8 cellular contexts compared by ENCODE assay signal in genomic region chr3:184174646-184175492, GRCh38. TPM values are rescaled to one million over a fixed set of nuclear protein-coding genes. Genes with fewer than 3 reads are reported as not detected.
DNase-seq lines count a peak whose midpoint lies in the region; ATAC-seq and TF ChIP-seq lines count a peak whose summit lies in the region.

AP2M1 (plus strand) TSS chr3:184174855; CDS start chr3:184176994, 2,139 bp downstream.

- ATAC-seq in HG02870 (IDR thresholded peaks at IDR 0.05; ENCODE audit: unreplicated experiment) (peak; percentile 95), heart right ventricle (peak; percentile 92 to 96 (median 94)), upper lobe of right lung (peak; percentile 94)

- H3K4me3 ChIP-seq in heart right ventricle (peak within 1 kb of the TSS; percentile 86 to 100 (median 94)), upper lobe of right lung (peak within 1 kb of the TSS; percentile 100)

- H3K9me3 ChIP-seq in heart right ventricle (no peaks in the 10 kb centered on the region), upper lobe of right lung (no peaks in the 10 kb centered on the region)

- 1% methylated on average over 73 of the region's 73 CpGs for WGBS in heart right ventricle, 2 donors

- H3K27me3 ChIP-seq in heart right ventricle (no peaks in the 10 kb centered on the region), upper lobe of right lung (no peaks in the 10 kb centered on the region)

- TF ChIP-seq CTCF in GM13976 (IDR thresholded peaks at IDR 0.05; ENCODE audit: borderline replicate concordance, control extremely low read depth, extremely low read depth, insufficient read depth, missing control alignments): no peak
- peak in 1 of 9 donors; percentile 11 for TF ChIP-seq CTCF in heart right ventricle (IDR thresholded peaks at IDR 0.05)
- no peak for TF ChIP-seq CTCF in upper lobe of right lung (IDR thresholded peaks at IDR 0.05)

- peak within 1 kb of the TSS; percentile 87 to 99 (median 98) for H3K27ac ChIP-seq in heart right ventricle
- H3K27ac ChIP-seq in upper lobe of right lung: peak within 1 kb of the TSS; percentile 94

- in situ Hi-C loops in GM13976 (cut with MboI; ENCODE audit: low sequenced_read_pairs, unreplicated experiment): no loop called here

- peaks cover 10 to 60% (median 42%) of the 10 kb centered on the region in 9 donors for H3K4me1 ChIP-seq in heart right ventricle
- H3K4me1 ChIP-seq in upper lobe of right lung: peaks cover 38% of the 10 kb centered on the region

- DNase-seq in GM13976 (ENCODE audit: low spot score) (peak; percentile 95), NCI-H146 treated with DMSO at 0.1 percent for 48 hours (lab: John Stamatoyannopoulos, UW; ENCODE audit: unreplicated experiment) (peak; percentile 100), amniotic epithelial cell (ENCODE audit: low read depth) (peak; percentile 99), heart right ventricle (peak; percentile 98), posterior vena cava (ENCODE audit: low spot score) (peak; percentile 99), upper lobe of right lung (peak; percentile 99)

- intact Hi-C loops in T-helper 1 cell treated with Interleukin-12 subunit alpha and Interleukin-12 subunit beta and Interleukin-4 antibody, amounts not matched to agents 30 ng/mL and 1 ng/mL, for 36 hours (cut with micrococcal nuclease): loop anchor here (1.0 to 10.0 kb wide), 15 partner anchors 10 to 1412 kb away; partner anchors contain the start of genes ABCC5, EEF1AKMT4, EIF2B5 and EIF4G1
- intact Hi-C loops in heart right ventricle (cut with DNase I): loop anchor here in 4 of 10 donors (2.0 to 5.0 kb wide), 3 partner anchors 18 to 122 kb away; partner anchors contain the start of genes EIF2B5 (in 1 of the 4) and PSMD2 (in 1 of the 4)
- intact Hi-C loops in posterior vena cava (cut with DNase I): no loop called here
- intact Hi-C loops in upper lobe of right lung (cut with DNase I): no loop called here

- H3K36me3 ChIP-seq in heart right ventricle: peaks cover 0 to 70% (median 56%) of the 10 kb centered on the region in 9 donors
- H3K36me3 ChIP-seq in upper lobe of right lung: peaks cover 56% of the 10 kb centered on the region

RNA-seq across cellular contexts. Expression of gene AP2M1, which starts in this region (rescaled TPM):
- total RNA-seq in T-helper 1 cell treated with Interleukin-12 subunit alpha and Interleukin-12 subunit beta and Interleukin-4 antibody, amounts not matched to agents 30 ng/mL and 1 ng/mL, for 36 hours: 210 and 221 TPM in 2 replicates
- total RNA-seq in heart right ventricle (100 to 1,000 TPM; 263 to 371 (median 321) TPM), posterior vena cava (100 to 1,000 TPM; 324 to 365 TPM), upper lobe of right lung (245 TPM)
- 100 to 1,000 TPM; 187 to 390 TPM for polyA plus RNA-seq in heart right ventricle

Comparison
In these comparisons a context has a peak if more than half of its experiments do, and no peak if none do; other contexts are left out.
1. Peak in every context shown above with its lines: DNase-seq, ATAC-seq, H3K4me3 ChIP-seq and H3K27ac ChIP-seq.